Comparison of ENCODE assay signal across 23 cellular contexts in the genomic region with DNA sequence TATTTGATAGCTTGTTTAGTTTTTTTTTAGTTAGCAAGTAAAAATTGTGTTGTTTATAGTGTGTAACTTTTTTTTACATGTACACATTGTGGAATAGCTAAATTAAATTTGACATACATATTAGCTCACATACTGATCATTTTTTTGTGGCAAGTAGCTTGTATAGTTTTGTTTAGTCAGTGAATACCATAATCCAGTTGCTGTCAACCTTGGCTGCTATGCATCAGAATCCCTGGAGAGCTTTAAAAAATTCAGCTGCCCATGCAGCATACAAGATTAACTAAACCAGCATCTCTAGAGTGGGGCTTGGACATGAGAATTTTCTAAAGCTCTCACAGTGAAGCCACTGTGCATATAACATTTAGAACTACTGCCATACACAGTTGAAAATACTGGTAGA. TPM values are rescaled to one million over a fixed set of nuclear protein-coding genes. Genes with fewer than 3 reads are reported as not detected.
DNase-seq lines count a peak whose midpoint lies in the region; ATAC-seq and TF ChIP-seq lines count a peak whose summit lies in the region.
"Had no signal": no experiment of that assay in that cellular context is flagged by ENCODE, and none has a peak within 500 bp of the region (broad histone marks: within the 10 kb centered on the region; RNA-seq: fewer than 3 reads in every experiment).

No MANE protein-coding gene starts in this region.

- H3K27me3 Mint-ChIP-seq in chondrocyte (ENCODE audit: low read depth) (no peaks in the 10 kb centered on the region), H9 (ENCODE audit: low read depth) (no peaks in the 10 kb centered on the region)
- no peaks in the 10 kb centered on the region for H3K27me3 Mint-ChIP-seq in activated naive CD8-positive, alpha-beta T cell treated with anti-CD3 and anti-CD28 coated beads, Interleukin-2, amount 50 U/mL, for 24 hours
- H3K27me3 Mint-ChIP-seq: activated CD4-positive, alpha-beta T cell treated with anti-CD3 and anti-CD28 coated beads, Interleukin-2, amount 10 ng/mL, durations not matched to agents 24 days and 14 days; activated naive CD4-positive, alpha-beta T cell treated with anti-CD3 and anti-CD28 coated beads, Interleukin-2, amount 50 U/mL, for 24 hours had no signal

- H3K9me3 Mint-ChIP-seq in chondrocyte (ENCODE audit: low read depth) (no peaks in the 10 kb centered on the region), H9 (peaks cover 14 to 16% of the 10 kb centered on the region in 2 experiments; a peak in 4 of 5 replicates)
- no peaks in the 10 kb centered on the region for H3K9me3 Mint-ChIP-seq in activated naive CD8-positive, alpha-beta T cell treated with anti-CD3 and anti-CD28 coated beads, Interleukin-2, amount 50 U/mL, for 24 hours
- H3K9me3 Mint-ChIP-seq: activated CD4-positive, alpha-beta T cell treated with anti-CD3 and anti-CD28 coated beads, Interleukin-2, amount 10 ng/mL, durations not matched to agents 24 days and 14 days; activated naive CD4-positive, alpha-beta T cell treated with anti-CD3 and anti-CD28 coated beads, Interleukin-2, amount 50 U/mL, for 24 hours; immature natural killer cell; neural crest cell had no signal

- no peaks in the 10 kb centered on the region for H3K9me3 ChIP-seq in RWPE2 (ENCODE audit: severe bottlenecking)
- H3K9me3 ChIP-seq in mesenchymal stem cell (ENCODE audit: control insufficient read depth, low read length), result no peaks in the 10 kb centered on the region
- H3K9me3 ChIP-seq in H9 (ENCODE audit: control insufficient read depth, low read depth, low read length), result no peaks in the 10 kb centered on the region

- H3K18ac ChIP-seq in mesenchymal stem cell (ENCODE audit: low read depth in 1 of 2, low read length in 2 of 2) (no peak overlapping the region), H9 (ENCODE audit: insufficient read length, low read depth, low read length) (no peak overlapping the region)

- H4K8ac ChIP-seq in mesenchymal stem cell (ENCODE audit: low read length), result no peak overlapping the region
- H4K8ac ChIP-seq in H9 (replicated peaks; ENCODE audit: insufficient read length, low read depth, low read length), result no peak overlapping the region

- no peaks in the 10 kb centered on the region for H4K20me1 ChIP-seq in H9 (ENCODE audit: control insufficient read depth, insufficient read depth, insufficient read length)
- H4K20me1 ChIP-seq: BLaER1 had no signal

- H3K9ac ChIP-seq in mesenchymal stem cell (ENCODE audit: low read length) (peak overlapping the region; percentile 26), H9 (ENCODE audit: extremely low read depth, insufficient read length, low read length) (no peak overlapping the region)
- H3K9ac ChIP-seq: BLaER1 had no signal

- no peaks in the 10 kb centered on the region for H3K36me3 Mint-ChIP-seq in chondrocyte (ENCODE audit: low read depth)
- H3K36me3 Mint-ChIP-seq in activated naive CD8-positive, alpha-beta T cell treated with anti-CD3 and anti-CD28 coated beads, Interleukin-2, amount 50 U/mL, for 24 hours (ENCODE audit: low read depth), result peaks cover 17% of the 10 kb centered on the region
- H3K36me3 Mint-ChIP-seq in H9 (ENCODE audit: insufficient read depth in 1 of 3, low read depth in 3 of 3), result peaks cover 14 to 26% (median 24%) of the 10 kb centered on the region in 3 experiments

- H2BK12ac ChIP-seq in mesenchymal stem cell (ENCODE audit: low read length in 2 of 2) (no peak overlapping the region), H9 (ENCODE audit: insufficient read length, low read depth, low read length) (no peak overlapping the region)

- no peak overlapping the region for H3K56ac ChIP-seq in H9 (ENCODE audit: insufficient read length, low read depth, low read length)

- H3K36me3 ChIP-seq in RWPE2 (ENCODE audit: low read depth) (peaks cover 72% of the 10 kb centered on the region), mesenchymal stem cell (ENCODE audit: control insufficient read depth in 1 of 2, insufficient read depth in 2 of 2, low read depth in 1 of 2, low read length in 2 of 2) (peaks cover 7 to 12% of the 10 kb centered on the region in 2 experiments)

- H3K4me1 Mint-ChIP-seq in chondrocyte (ENCODE audit: low read depth), result peaks cover 66% of the 10 kb centered on the region
- H3K4me1 Mint-ChIP-seq in activated naive CD8-positive, alpha-beta T cell treated with anti-CD3 and anti-CD28 coated beads, Interleukin-2, amount 50 U/mL, for 24 hours, result peaks cover 18% of the 10 kb centered on the region
- peaks cover 0 to 3% of the 10 kb centered on the region in 2 experiments; a peak in 2 of 4 replicates for H3K4me1 Mint-ChIP-seq in H9

- H3K23me2 ChIP-seq in H9 (ENCODE audit: insufficient read length, low read depth, low read length, poor library complexity, severe bottlenecking), result no peaks in the 10 kb centered on the region

- TF ChIP-seq CTCF in RWPE2 (IDR thresholded peaks at IDR 0.05; ENCODE audit: poor library complexity, severe bottlenecking), result no peak
- TF ChIP-seq CTCF in chondrocyte (IDR thresholded peaks at IDR 0.05), result no peak
- TF ChIP-seq CTCF in H9 (conservative IDR thresholded peaks at IDR 0.05), result no peak

- H3T11ph ChIP-seq in H9 (ENCODE audit: low read length), result no peak overlapping the region

- H3K4me2 ChIP-seq in mesenchymal stem cell (ENCODE audit: low read length, poor library complexity, severe bottlenecking), result no peak overlapping the region
- no peak overlapping the region for H3K4me2 ChIP-seq in H9 (ENCODE audit: insufficient read depth, insufficient read length, low read length)
- H3K4me2 ChIP-seq: BLaER1, PC-9 had no signal

- no peak overlapping the region for H4K5ac ChIP-seq in H9 (ENCODE audit: insufficient read length, low read depth, low read length)

- H2BK20ac ChIP-seq in H9 (ENCODE audit: low read depth, low read length, poor library complexity, severe bottlenecking), result no peak overlapping the region

- H3K79me2 ChIP-seq in H9 (ENCODE audit: insufficient read depth, low read length), result no peaks in the 10 kb centered on the region

- H3K23ac ChIP-seq in mesenchymal stem cell (ENCODE audit: low read length in 2 of 2) (no peak overlapping the region), H9 (ENCODE audit: insufficient read length, low read depth, low read length) (no peak overlapping the region)

- H3K27ac Mint-ChIP-seq in chondrocyte (ENCODE audit: unreplicated experiment) (peak overlapping the region; percentile 80), H9 (no peak overlapping the region)
- H3K27ac Mint-ChIP-seq in activated naive CD8-positive, alpha-beta T cell treated with anti-CD3 and anti-CD28 coated beads, Interleukin-2, amount 50 U/mL, for 24 hours, result no peak overlapping the region
- H3K27ac Mint-ChIP-seq: activated CD4-positive, alpha-beta T cell treated with anti-CD3 and anti-CD28 coated beads, Interleukin-2, amount 10 ng/mL, durations not matched to agents 24 days and 14 days had no signal

- H2BK5ac ChIP-seq in mesenchymal stem cell (ENCODE audit: low read depth, low read length, poor library complexity, severe bottlenecking) (no peak overlapping the region), H9 (ENCODE audit: insufficient read length, low read length) (no peak overlapping the region)

- peaks cover 9% of the 10 kb centered on the region for H3K79me1 ChIP-seq in mesenchymal stem cell (replicated peaks; ENCODE audit: low read length, poor library complexity, severe bottlenecking)
- H3K79me1 ChIP-seq in H9 (ENCODE audit: insufficient read depth, low read depth, low read length, poor library complexity, severe bottlenecking), result no peaks in the 10 kb centered on the region

- no peak for ATAC-seq in RWPE2 (ENCODE audit: low read depth)
- ATAC-seq in activated naive CD8-positive, alpha-beta T cell treated with anti-CD3 and anti-CD28 coated beads, Interleukin-2, amount 50 U/mL, for 24 hours, result no peak
- ATAC-seq: HCT116 had no signal

- DNase-seq in AG08396 (ENCODE audit: low spot score), result peak; percentile 45
- DNase-seq in RWPE2 (ENCODE audit: low spot score), result no peak
- no peak for DNase-seq in chondrocyte (ENCODE audit: low spot score)
- DNase-seq in mesenchymal stem cell, result peak; percentile 42
- no peak for DNase-seq in kidney tubule cell (ENCODE audit: low spot score)
- no peak for DNase-seq in activated naive CD8-positive, alpha-beta T cell treated with anti-CD3 and anti-CD28 coated beads, Interleukin-2, amount 50 U/mL, for 24 hours
- no peak for DNase-seq in foreskin melanocyte
- no peak for DNase-seq in H9
- DNase-seq: activated CD4-positive, alpha-beta T cell treated with anti-CD3 and anti-CD28 coated beads, Interleukin-2, amount 10 ng/mL, durations not matched to agents 24 days and 14 days; DMS 273 treated with DMSO at 0.1 percent for 48 hours; glutamatergic neuron; immature natural killer cell; mesendoderm; NCI-H1694 treated with DMSO at 0.1 percent for 48 hours; NCI-H510A treated with DMSO at 0.1 percent for 48 hours; PC-9; right cardiac atrium; substantia nigra had no signal

- H2AK5ac ChIP-seq in mesenchymal stem cell (ENCODE audit: low read length, severe bottlenecking) (no peak overlapping the region), H9 (ENCODE audit: insufficient read length, low read length) (no peak overlapping the region)

- no peak overlapping the region for H3K4ac ChIP-seq in mesenchymal stem cell (ENCODE audit: low read depth in 1 of 2, low read length in 2 of 2)
- no peak overlapping the region for H3K4ac ChIP-seq in H9 (ENCODE audit: low read depth, low read length)

- no peak overlapping the region for H2AFZ ChIP-seq in mesenchymal stem cell (ENCODE audit: low read depth, low read length)
- no peak overlapping the region for H2AFZ ChIP-seq in H9 (ENCODE audit: low read length)
- H2AFZ ChIP-seq: PC-9 had no signal

- no peak overlapping the region for H2BK15ac ChIP-seq in mesenchymal stem cell (ENCODE audit: low read depth, poor library complexity, severe bottlenecking)
- H2BK15ac ChIP-seq in H9 (ENCODE audit: low read depth, low read length), result no peak overlapping the region

- H3K27me3 ChIP-seq in RWPE2 (ENCODE audit: insufficient read depth, poor library complexity, severe bottlenecking) (no peaks in the 10 kb centered on the region), mesenchymal stem cell (ENCODE audit: control insufficient read depth in 1 of 2, insufficient read depth in 1 of 2, low read length in 2 of 2) (no peaks in the 10 kb centered on the region), H9 (ENCODE audit: insufficient read depth, low read length) (no peaks in the 10 kb centered on the region)
- H3K27me3 ChIP-seq: BLaER1 had no signal

- H3K4me3 ChIP-seq in RWPE2 (ENCODE audit: severe bottlenecking), result no peak overlapping the region
- H3K4me3 ChIP-seq in mesenchymal stem cell (ENCODE audit: insufficient read depth in 1 of 2, low read depth in 1 of 2, low read length in 2 of 2), result no peak overlapping the region
- H3K4me3 ChIP-seq: BLaER1, PC-9, SK-N-MC had no signal

- H3K4me3 Mint-ChIP-seq in chondrocyte (ENCODE audit: unreplicated experiment) (no peak overlapping the region), H9 (no peak overlapping the region)
- H3K4me3 Mint-ChIP-seq in activated naive CD8-positive, alpha-beta T cell treated with anti-CD3 and anti-CD28 coated beads, Interleukin-2, amount 50 U/mL, for 24 hours, result no peak overlapping the region
- H3K4me3 Mint-ChIP-seq: activated CD4-positive, alpha-beta T cell treated with anti-CD3 and anti-CD28 coated beads, Interleukin-2, amount 10 ng/mL, durations not matched to agents 24 days and 14 days; activated naive CD4-positive, alpha-beta T cell treated with anti-CD3 and anti-CD28 coated beads, Interleukin-2, amount 50 U/mL, for 24 hours; immature natural killer cell; neural crest cell had no signal

- H2BK120ac ChIP-seq in mesenchymal stem cell (ENCODE audit: low read depth, low read length) (no peak overlapping the region), H9 (ENCODE audit: low read depth, low read length, poor library complexity, severe bottlenecking) (no peak overlapping the region)

- no peak overlapping the region for H3K14ac ChIP-seq in mesenchymal stem cell (ENCODE audit: low read length in 2 of 2)
- no peak overlapping the region for H3K14ac ChIP-seq in H9 (ENCODE audit: insufficient read depth, low read length)

- H3K27ac ChIP-seq in RWPE2 (ENCODE audit: poor library complexity, severe bottlenecking), result peak overlapping the region; percentile 9
- H3K27ac ChIP-seq in mesenchymal stem cell (ENCODE audit: low read length, poor library complexity, severe bottlenecking), result no peak overlapping the region
- no peak overlapping the region for H3K27ac ChIP-seq in H9 (ENCODE audit: insufficient read length, low read depth, low read length)
- H3K27ac ChIP-seq: BLaER1, PC-9, SK-N-MC had no signal

- no peak overlapping the region for H4K91ac ChIP-seq in mesenchymal stem cell (ENCODE audit: low read length)
- H4K91ac ChIP-seq in H9 (ENCODE audit: insufficient read length, low read depth, low read length), result no peak overlapping the region

- peaks cover 31% of the 10 kb centered on the region for H3K4me1 ChIP-seq in RWPE2 (ENCODE audit: insufficient read depth, poor library complexity, severe bottlenecking)
- H3K4me1 ChIP-seq in mesenchymal stem cell (ENCODE audit: control insufficient read depth, insufficient read depth, low read depth, low read length), result no peaks in the 10 kb centered on the region
- no peaks in the 10 kb centered on the region for H3K4me1 ChIP-seq in H9 (ENCODE audit: insufficient read depth, low read length)
- H3K4me1 ChIP-seq: BLaER1 had no signal

RNA-seq across cellular contexts. Expression of a gene that starts 54.0 kb away (rescaled TPM):
- total RNA-seq in chondrocyte (44.3 to 56.9 TPM (median 44.4 TPM) in 3 replicates), H9 (2021) (24.7 and 30.2 TPM in 2 replicates)
- polyA plus RNA-seq in mesenchymal stem cell (2013, experiment 1 of 2), result 23.3 TPM
- 24.1 TPM for polyA plus RNA-seq in mesenchymal stem cell (2013, experiment 2 of 2)

Comparison
In these comparisons a context has a peak if more than half of its experiments do, and no peak if none do; other contexts are left out.
1. DNase-seq: peak in AG08396 (single experiment) and mesenchymal stem cell (single experiment); none in RWPE2 (single experiment), chondrocyte (single experiment), kidney tubule cell (single experiment), activated naive CD8-positive, alpha-beta T cell treated with anti-CD3 and anti-CD28 coated beads, Interleukin-2, amount 50 U/mL, for 24 hours (single experiment), foreskin melanocyte (single experiment) and H9 (single experiment).